In the genomic region with DNA sequence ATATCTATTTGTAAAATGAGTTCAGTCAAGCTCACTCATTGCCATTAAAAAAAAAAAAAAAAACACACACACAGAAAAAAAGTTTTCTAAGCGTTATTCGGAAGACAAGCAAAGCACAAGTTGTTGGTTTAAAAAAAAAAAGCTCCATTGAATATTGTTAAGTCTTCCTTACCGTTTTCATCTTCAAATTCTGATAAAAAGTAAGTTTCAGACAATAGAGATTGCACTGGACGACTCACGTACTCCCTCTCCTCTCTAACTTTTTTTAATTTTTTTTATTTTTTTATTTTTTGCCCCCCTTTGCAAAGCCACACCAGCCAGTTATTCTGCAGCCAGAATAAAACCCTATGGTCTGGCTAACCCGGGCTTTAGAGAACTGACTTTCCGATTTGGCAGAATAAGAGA, we compare ENCODE assay signal across 8 cellular contexts. TPM values are rescaled to one million over a fixed set of nuclear protein-coding genes. Genes with fewer than 3 reads are reported as not detected.
DNase-seq lines count a peak whose midpoint lies in the region; ATAC-seq and TF ChIP-seq lines count a peak whose summit lies in the region.

No MANE protein-coding gene starts in this region.

- intact Hi-C loops in psoas muscle (cut with DNase I) = loop anchor here (5.0 to 10.0 kb wide), 4 partner anchors 379 to 844 kb away; no protein-coding TSS in a partner anchor

- CTCF ChIA-PET in AG04449 (lab: Yijun Ruan, JAX) = interaction anchor here (1.3 to 8.6 kb wide), 5 partner anchors 380 to 712 kb away, joined by 5 to 140 read pairs (median 14); no protein-coding TSS in a partner anchor

- H3K36me3 ChIP-seq in esophagus (ENCODE audit: control insufficient read depth in 2 of 2, insufficient read depth in 2 of 2, low read length in 1 of 2) = no peaks in the 10 kb centered on the region
- H3K36me3 ChIP-seq in psoas muscle (ENCODE audit: insufficient read depth in 1 of 2, low read depth in 1 of 2) = no peaks in the 10 kb centered on the region

- H3K4me1 ChIP-seq in esophagus (ENCODE audit: control insufficient read depth in 2 of 2, insufficient read depth in 2 of 2, low read length in 1 of 2) = no peaks in the 10 kb centered on the region
- peaks cover 13% of the 10 kb centered on the region for H3K4me1 ChIP-seq in psoas muscle

- DNase-seq in AG04449 (ENCODE audit: low read depth, low spot score) (no peak), NCI-H345 (lab: John Stamatoyannopoulos, UW) (peak; percentile 17), psoas muscle (no peak), GM03348 (ENCODE audit: low spot score) (no peak), HUDEP-2 (lab: John Stamatoyannopoulos, UW; ENCODE audit: unreplicated experiment in 76 of 76) (no peak), glomerular visceral epithelial cell (ENCODE audit: extremely low spot score) (no peak)

- H3K9me3 ChIP-seq in esophagus (ENCODE audit: control insufficient read depth in 2 of 2, insufficient read depth in 1 of 2, low read depth in 1 of 2, low read length in 1 of 2) (no peaks in the 10 kb centered on the region), psoas muscle (no peaks in the 10 kb centered on the region)

- H3K27me3 ChIP-seq in esophagus (ENCODE audit: control insufficient read depth in 1 of 2, insufficient read depth in 2 of 2, low read length in 2 of 2) = no peaks in the 10 kb centered on the region
- H3K27me3 ChIP-seq in psoas muscle (ENCODE audit: insufficient read depth in 3 of 3, low read length in 2 of 3) = no peaks in the 10 kb centered on the region

- ATAC-seq in GM19467 (IDR thresholded peaks at IDR 0.05; ENCODE audit: unreplicated experiment) = peak; percentile 6
- no peak for ATAC-seq in psoas muscle

- POLR2A ChIA-PET in AG04449 (lab: Yijun Ruan, JAX) = interaction anchor here (0.7 to 1.9 kb wide), 5 partner anchors 281 to 506 kb away, joined by 3 to 5 read pairs (median 3); no protein-coding TSS in a partner anchor

- H3K27ac ChIP-seq in esophagus (ENCODE audit: low read depth in 2 of 2, low read length in 1 of 2) (peak overlapping the region in 1 of 2 donors; percentile 55), psoas muscle (peak overlapping the region; percentile 83)

- WGBS in esophagus, 2 donors = 1 to 2% methylated on average over 7 of the region's 7 CpGs
- WGBS in psoas muscle, 3 donors = 0% methylated on average over 7 of the region's 7 CpGs

- peak overlapping the region; percentile 72 for H3K4me3 ChIP-seq in AG04449 (ENCODE audit: low read depth, low read length)
- peak overlapping the region; percentile 34 to 83 for H3K4me3 ChIP-seq in esophagus (ENCODE audit: low read depth in 1 of 2, low read length in 2 of 2)
- H3K4me3 ChIP-seq in psoas muscle = peak overlapping the region; percentile 67

- TF ChIP-seq CTCF in AG04449 (IDR thresholded peaks at IDR 0.05; ENCODE audit: insufficient read depth, low read length, missing control alignments) (no peak), psoas muscle (IDR thresholded peaks at IDR 0.05) (no peak)

RNA-seq across cellular contexts. Expression of a gene that starts 0.5 kb away (rescaled TPM):
- polyA plus RNA-seq in esophagus = under 1 TPM; 0.16 to 0.25 TPM
- under 1 TPM; 0.24 to 0.59 (median 0.30) TPM for total RNA-seq in psoas muscle
- under 1 TPM; 0.06 to 0.17 (median 0.08) TPM for polyA plus RNA-seq in psoas muscle
